11 cellular contexts compared by ENCODE assay signal in genomic region chr11:100808904-100809491, GRCh38.
DNase-seq lines count a peak whose midpoint lies in the region; ATAC-seq and FAIRE-seq lines count a peak whose summit lies in the region.
"Had no signal": no experiment of that assay in that cellular context is flagged by ENCODE, and none has a peak within 500 bp of the region (broad histone marks: within the 10 kb centered on the region; RNA-seq: fewer than 3 reads in every experiment).

No MANE protein-coding gene starts in this region.

- H3K27me3 ChIP-seq in ACC112 (ENCODE audit: insufficient read depth, low read length), result no peaks in the 10 kb centered on the region

- FAIRE-seq in HTR-8/SVneo (lab: Jason Lieb, UNC), result peak; percentile 64

- peaks cover 0 to 13% of the 10 kb centered on the region in 2 donors for H3K4me1 Mint-ChIP-seq in immature natural killer cell

- no peak overlapping the region for H3K27ac Mint-ChIP-seq in immature natural killer cell

- no peaks in the 10 kb centered on the region for H3K79me2 ChIP-seq in ACC112 (ENCODE audit: control insufficient read depth, insufficient read depth, low read length, unreplicated experiment)

- DNase-seq in HTR-8/SVneo (ENCODE audit: insufficient read length, low spot score) (peak; percentile 62), amniotic epithelial cell (ENCODE audit: low read depth) (peak; percentile 98), kidney tubule cell (ENCODE audit: low spot score) (peak; percentile 67), T-helper 2 cell (no peak), iPS-NIHi11 (ENCODE audit: low spot score) (no peak), immature natural killer cell (no peak)
- DNase-seq: amniotic stem cell; stimulated activated CD8-positive, alpha-beta memory T cell treated with anti-CD3 and anti-CD28 coated beads, Interleukin-4, amount 100 ng/mL, for 48 hours had no signal

- peaks cover 0 to 1% (median 0%) of the 10 kb centered on the region in 3 donors for H3K27me3 Mint-ChIP-seq in immature natural killer cell (ENCODE audit: low read depth in 3 of 3)
- H3K27me3 Mint-ChIP-seq: IgD-negative memory B cell had no signal

- peaks cover 25% of the 10 kb centered on the region for H3K4me1 ChIP-seq in ACC112 (ENCODE audit: control insufficient read depth, insufficient read depth, low read length, unreplicated experiment)

- H3K4me3 ChIP-seq in ACC112 (ENCODE audit: low read depth, low read length), result peak overlapping the region; percentile 19; the same call in 1 of the 2 replicates

- peaks cover 0 to 4% (median 0%) of the 10 kb centered on the region in 3 donors for H3K36me3 Mint-ChIP-seq in immature natural killer cell

- no peaks in the 10 kb centered on the region for H3K36me3 ChIP-seq in ACC112 (ENCODE audit: insufficient read depth, low read length)

- peak overlapping the region; percentile 19 for H2AFZ ChIP-seq in ACC112 (ENCODE audit: low read length, unreplicated experiment)

- H3K9me3 Mint-ChIP-seq in immature natural killer cell, result peaks cover 0 to 9% (median 0%) of the 10 kb centered on the region in 6 donors

- H3K27ac ChIP-seq in ACC112 (ENCODE audit: low read depth, low read length), result peak overlapping the region; percentile 89

- no peak for ATAC-seq in HG03457 (IDR thresholded peaks at IDR 0.05; ENCODE audit: unreplicated experiment)

- H3K4me3 Mint-ChIP-seq in immature natural killer cell, result no peak overlapping the region
- H3K4me3 Mint-ChIP-seq: IgD-negative memory B cell had no signal

Comparison
In these comparisons a context has a peak if more than half of its experiments do, and no peak if none do; other contexts are left out.
1. DNase-seq: peak in HTR-8/SVneo (single experiment), amniotic epithelial cell (single experiment) and kidney tubule cell (single experiment); none in T-helper 2 cell (0 of 5), iPS-NIHi11 (single experiment) and immature natural killer cell (0 of 3).